Comparison of ENCODE assay signal across 16 cellular contexts in the genomic region with DNA sequence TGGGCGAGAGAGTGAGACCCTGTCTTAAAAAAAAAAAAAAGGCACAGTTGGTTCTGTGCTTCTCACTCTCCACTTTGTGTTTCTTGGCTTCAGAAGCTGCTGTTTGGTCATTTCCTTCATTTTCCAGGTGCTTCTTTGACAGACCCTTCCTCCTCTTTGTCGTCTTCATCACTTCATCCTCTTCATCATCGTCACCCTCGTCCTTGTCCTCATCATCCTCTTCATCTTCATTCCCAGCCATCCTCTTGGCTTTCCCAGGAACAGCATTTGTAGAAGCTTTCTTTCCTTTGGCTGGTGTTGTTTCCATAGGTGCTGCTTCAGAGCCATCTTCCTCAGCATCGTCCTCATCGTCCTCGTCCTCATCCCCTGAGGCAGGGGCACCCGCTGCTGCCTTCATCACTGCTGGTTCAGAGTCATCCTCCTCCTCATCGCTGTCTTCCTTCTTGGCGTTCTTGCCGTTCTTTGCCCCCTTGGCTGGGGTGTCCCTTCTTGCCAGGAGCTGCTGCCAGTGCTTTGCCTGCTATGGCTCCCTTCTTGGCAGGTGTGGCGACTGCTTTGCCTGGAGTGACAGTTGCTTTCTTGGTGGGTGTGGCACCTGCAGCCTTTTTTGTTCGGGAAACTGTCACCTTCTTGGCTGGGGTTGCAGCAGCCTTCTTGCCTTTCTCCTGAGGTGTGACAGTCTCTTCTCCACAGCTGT. TPM values are rescaled to one million over a fixed set of nuclear protein-coding genes. Genes with fewer than 3 reads are reported as not detected.
"Had no signal": no experiment of that assay in that cellular context is flagged by ENCODE, and none has a peak within 500 bp of the region (broad histone marks: within the 10 kb centered on the region; RNA-seq: fewer than 3 reads in every experiment).

No MANE protein-coding gene starts in this region.

- H3K27me3 ChIP-seq: brain microvascular endothelial cell, gastroesophageal sphincter, pancreas, suprapubic skin had no signal

- H3K9me3 ChIP-seq: gastroesophageal sphincter, pancreas, suprapubic skin had no signal

- H3K9ac ChIP-seq: neural progenitor cell had no signal

- H3K4me3 Mint-ChIP-seq: activated B cell treated with CpG ODN at 0.5 μM for 24 hours; activated CD4-positive, alpha-beta T cell treated with anti-CD3 and anti-CD28 coated beads, Interleukin-2, amount 10 ng/mL, durations not matched to agents 7 days and 5 days; neural progenitor cell; T-cell had no signal

- H3K27ac Mint-ChIP-seq: activated B cell treated with CpG ODN at 0.5 μM for 24 hours; activated naive CD4-positive, alpha-beta T cell treated with anti-CD3 and anti-CD28 coated beads, Interleukin-2, amount 50 U/mL, for 72 hours; neural progenitor cell had no signal

- DNase-seq: activated B cell treated with CpG ODN at 0.5 μM for 24 hours; activated CD4-positive, alpha-beta T cell treated with anti-CD3 and anti-CD28 coated beads, Interleukin-2, amount 10 ng/mL, durations not matched to agents 7 days and 5 days; activated CD8-positive, alpha-beta memory T cell treated with anti-CD3 and anti-CD28 coated beads for 24 hours; brain microvascular endothelial cell; cerebellar nuclear complex; dermis blood vessel endothelial cell; left ventricle myocardium superior; stimulated activated CD4-positive, alpha-beta T cell treated with anti-CD3 and anti-CD28 coated beads, Interleukin-4, amount 100 ng/mL, for 1 hour; stimulated activated CD8-positive, alpha-beta memory T cell treated with anti-CD3 and anti-CD28 coated beads, Interleukin-4, amount 100 ng/mL, for 48 hours; stimulated activated naive CD8-positive, alpha-beta T cell treated with anti-CD3 and anti-CD28 coated beads, Interleukin-15, Interleukin-2, amounts not matched to agents 100 U/mL and 50 U/mL, for 24 hours; T-cell had no signal

- H3K4me2 ChIP-seq: neural progenitor cell had no signal

- H2AFZ ChIP-seq: neural progenitor cell had no signal

- H3K27ac ChIP-seq: brain microvascular endothelial cell, gastroesophageal sphincter, neural progenitor cell, pancreas, suprapubic skin had no signal

- ATAC-seq: activated naive CD4-positive, alpha-beta T cell treated with anti-CD3 and anti-CD28 coated beads, Interleukin-2, amount 50 U/mL, for 72 hours; gastroesophageal sphincter; left ventricle myocardium superior; pancreas; stimulated activated naive CD8-positive, alpha-beta T cell treated with anti-CD3 and anti-CD28 coated beads, Interleukin-15, Interleukin-2, amounts not matched to agents 100 U/mL and 50 U/mL, for 24 hours; T-cell had no signal

- H3K27me3 Mint-ChIP-seq: activated B cell treated with CpG ODN at 0.5 μM for 24 hours; activated CD4-positive, alpha-beta T cell treated with anti-CD3 and anti-CD28 coated beads, Interleukin-2, amount 10 ng/mL, durations not matched to agents 7 days and 5 days; T-cell had no signal

- H3K4me3 ChIP-seq: gastroesophageal sphincter, neural progenitor cell, pancreas, suprapubic skin had no signal

- H3K36me3 ChIP-seq: pancreas had no signal

RNA-seq across cellular contexts. Expression of a gene that starts 18.7 kb away (rescaled TPM):
- total RNA-seq: activated B cell treated with CpG ODN at 0.5 μM for 24 hours had no signal
